Comparison of ENCODE assay signal across 8 cellular contexts in the genomic region with DNA sequence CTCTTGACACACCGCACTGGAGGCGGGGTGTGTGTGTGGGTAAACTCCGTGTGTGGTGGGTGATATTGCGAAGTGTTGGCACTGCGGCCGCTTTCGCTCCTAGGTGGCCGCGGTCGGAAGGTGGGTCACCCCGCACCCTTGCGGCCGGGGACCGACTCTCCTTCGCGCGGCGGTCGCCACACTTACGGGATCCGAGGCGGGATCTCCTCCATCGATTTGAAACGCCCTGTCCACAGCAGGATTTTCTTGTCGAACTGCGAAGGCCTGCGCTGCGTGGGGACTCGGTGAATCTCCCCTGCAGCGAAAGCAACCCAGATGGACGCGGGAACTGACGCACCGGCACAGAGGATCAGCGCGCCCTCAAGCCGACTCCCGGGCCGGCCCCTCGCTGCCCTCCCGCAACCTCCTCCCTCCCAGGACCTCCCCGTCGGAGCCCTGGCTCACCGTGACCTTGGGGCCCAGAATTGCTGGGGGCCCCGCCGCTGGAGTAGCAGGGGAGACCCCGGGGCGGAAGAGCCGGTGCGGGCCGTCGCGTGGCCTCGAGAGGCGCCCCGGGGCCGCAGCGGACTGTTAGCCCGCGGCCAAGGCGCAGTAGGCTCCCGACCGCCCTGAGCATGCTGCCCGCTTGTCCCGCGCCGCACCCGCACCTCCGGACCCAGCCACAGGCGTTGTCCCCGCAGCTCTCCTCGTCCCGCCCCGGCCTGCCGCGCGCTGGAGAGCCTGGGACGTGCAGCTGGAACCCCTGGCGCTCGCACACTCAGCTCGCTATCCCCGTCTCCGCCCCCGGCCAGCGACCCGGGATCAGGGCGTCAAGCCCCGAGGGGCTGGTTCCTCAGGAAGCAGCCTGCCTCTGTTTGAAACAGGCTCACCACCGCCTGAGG. TPM values are rescaled to one million over a fixed set of nuclear protein-coding genes. Genes with fewer than 3 reads are reported as not detected.
DNase-seq lines count a peak whose midpoint lies in the region; ATAC-seq and TF ChIP-seq lines count a peak whose summit lies in the region.

A gene (minus strand): TSS at position 759 of the 881 bp plus-strand sequence. CDS start 143 bp downstream, at position 616.

- DNase-seq in AG20443 (ENCODE audit: low spot score) (peak; percentile 49), immature natural killer cell (no peak), 8988T (no peak), SW 1271 (lab: John Stamatoyannopoulos, UW) (no peak)
- peak; percentile 25 for DNase-seq in stimulated activated CD8-positive, alpha-beta memory T cell treated with anti-CD3 and anti-CD28 coated beads, Interleukin-4, amount 100 ng/mL, for 48 hours

- H3K27ac Mint-ChIP-seq in brain (no peak within 1 kb of the TSS), immature natural killer cell (no peak within 1 kb of the TSS)

- H3K36me3 Mint-ChIP-seq in brain (no peaks in the 10 kb centered on the region), immature natural killer cell (peaks cover 0 to 4% (median 3%) of the 10 kb centered on the region in 3 donors)

- H3K4me3 Mint-ChIP-seq in brain (peak within 1 kb of the TSS; percentile 82 to 89 (median 84)), immature natural killer cell (peak within 1 kb of the TSS; percentile 6 to 52 (median 42))

- TF ChIP-seq CTCF in brain (conservative IDR thresholded peaks at IDR 0.05): no peak

- peaks cover 63% of the 10 kb centered on the region for H3K27me3 Mint-ChIP-seq in brain
- H3K27me3 Mint-ChIP-seq in immature natural killer cell (ENCODE audit: low read depth in 3 of 3): peaks cover 4 to 21% (median 5%) of the 10 kb centered on the region in 3 donors

- H3K9me3 Mint-ChIP-seq in brain (peaks cover 0 to 10% (median 0%) of the 10 kb centered on the region in 5 experiments), immature natural killer cell (no peaks in the 10 kb centered on the region)

- ATAC-seq in HG03432 (IDR thresholded peaks at IDR 0.05; ENCODE audit: unreplicated experiment) (peak; percentile 55), HG03342 (IDR thresholded peaks at IDR 0.05; ENCODE audit: unreplicated experiment) (no peak)

- H3K4me1 Mint-ChIP-seq in brain: peaks cover 17% of the 10 kb centered on the region
- H3K4me1 Mint-ChIP-seq in immature natural killer cell: peaks cover 9 to 11% of the 10 kb centered on the region in 2 donors

RNA-seq across cellular contexts. Expression of the gene that starts here (rescaled TPM):
- polyA plus RNA-seq in brain (ENCODE audit: insufficient read depth, low read depth, low replicate concordance): 1.8 TPM
- polyA plus RNA-seq in immature natural killer cell: not detected

Comparison
In these comparisons a context has a peak if more than half of its experiments do, and no peak if none do; other contexts are left out.
1. DNase-seq: peak in AG20443 (single experiment) and stimulated activated CD8-positive, alpha-beta memory T cell treated with anti-CD3 and anti-CD28 coated beads, Interleukin-4, amount 100 ng/mL, for 48 hours (single experiment); none in immature natural killer cell (0 of 3), 8988T (single experiment) and SW 1271 (0 of 2).